ENCODE assay signal across 15 cellular contexts in genomic region chr16:87412371-87412995, GRCh38. TPM values are rescaled to one million over a fixed set of nuclear protein-coding genes. Genes with fewer than 3 reads are reported as not detected.
DNase-seq lines count a peak whose midpoint lies in the region; ATAC-seq and TF ChIP-seq lines count a peak whose summit lies in the region.
"Had no signal": no experiment of that assay in that cellular context is flagged by ENCODE, and none has a peak within 500 bp of the region (broad histone marks: within the 10 kb centered on the region; RNA-seq: fewer than 3 reads in every experiment).

No MANE protein-coding gene starts in this region.

- H3K4me2 ChIP-seq in mesenchymal stem cell (ENCODE audit: low read length, poor library complexity, severe bottlenecking) = no peak overlapping the region
- no peak overlapping the region for H3K4me2 ChIP-seq in trophoblast cell (ENCODE audit: low read length)
- H3K4me2 ChIP-seq: BLaER1, GM23338 had no signal

- no peak overlapping the region for H3K23ac ChIP-seq in mesenchymal stem cell (ENCODE audit: low read length in 2 of 2)
- no peak overlapping the region for H3K23ac ChIP-seq in trophoblast cell (ENCODE audit: low read length)

- H3K27me3 ChIP-seq in endodermal cell (ENCODE audit: control insufficient read depth, insufficient read depth, low read length, poor library complexity, severe bottlenecking) (no peaks in the 10 kb centered on the region), mesenchymal stem cell (ENCODE audit: control insufficient read depth in 1 of 2, insufficient read depth in 1 of 2, low read length in 2 of 2) (no peaks in the 10 kb centered on the region), trophoblast cell (ENCODE audit: insufficient read depth, low read length) (no peaks in the 10 kb centered on the region)
- H3K27me3 ChIP-seq: BLaER1 had no signal

- no peak overlapping the region for H4K12ac ChIP-seq in trophoblast cell (ENCODE audit: low read depth, low read length)

- CTCF ChIA-PET in Calu3 (lab: Charles Lee) = interaction anchor here (0.9 to 1.1 kb wide), 2 partner anchors 8 to 31 kb away, joined by 3 to 4 read pairs; no protein-coding TSS in a partner anchor

- H3K27ac Mint-ChIP-seq in Calu3 (ENCODE audit: unreplicated experiment) = no peak overlapping the region
- no peak overlapping the region for H3K27ac Mint-ChIP-seq in endodermal cell
- H3K27ac Mint-ChIP-seq: GM23338 had no signal

- H3K79me1 ChIP-seq in mesenchymal stem cell (replicated peaks; ENCODE audit: low read length, poor library complexity, severe bottlenecking) = peaks cover 47% of the 10 kb centered on the region
- no peaks in the 10 kb centered on the region for H3K79me1 ChIP-seq in trophoblast cell (ENCODE audit: low read length)

- no peaks in the 10 kb centered on the region for H3K4me1 ChIP-seq in endodermal cell (ENCODE audit: control insufficient read depth, insufficient read depth, low read length)
- H3K4me1 ChIP-seq in mesenchymal stem cell (ENCODE audit: control insufficient read depth, insufficient read depth, low read depth, low read length) = peaks cover 2% of the 10 kb centered on the region
- H3K4me1 ChIP-seq in trophoblast cell (ENCODE audit: control insufficient read depth in 1 of 2, insufficient read depth in 2 of 2, low read length in 2 of 2) = no peaks in the 10 kb centered on the region
- H3K4me1 ChIP-seq: BLaER1 had no signal

- no peak overlapping the region for H2AK5ac ChIP-seq in mesenchymal stem cell (ENCODE audit: low read length, severe bottlenecking)
- H2AK5ac ChIP-seq in trophoblast cell (ENCODE audit: low read length) = no peak overlapping the region

- H2BK15ac ChIP-seq in mesenchymal stem cell (ENCODE audit: low read depth, poor library complexity, severe bottlenecking) = no peak overlapping the region

- TF ChIP-seq CTCF in Calu3 (IDR thresholded peaks at IDR 0.05; ENCODE audit: unreplicated experiment) = no peak
- no peak for TF ChIP-seq CTCF in endodermal cell (conservative IDR thresholded peaks at IDR 0.05)

- H3K27me3 Mint-ChIP-seq in Calu3 (ENCODE audit: unreplicated experiment) = no peaks in the 10 kb centered on the region
- no peaks in the 10 kb centered on the region for H3K27me3 Mint-ChIP-seq in endodermal cell (ENCODE audit: insufficient read depth)

- no peak overlapping the region for H3K9ac ChIP-seq in endodermal cell (ENCODE audit: extremely low read depth, low read length, poor library complexity, severe bottlenecking)
- no peak overlapping the region for H3K9ac ChIP-seq in mesenchymal stem cell (ENCODE audit: low read length)
- H3K9ac ChIP-seq in trophoblast cell (ENCODE audit: low read length) = no peak overlapping the region
- H3K9ac ChIP-seq: BLaER1 had no signal

- H3K27ac ChIP-seq in endodermal cell (ENCODE audit: low read depth, low read length) (no peak overlapping the region), mesenchymal stem cell (ENCODE audit: low read length, poor library complexity, severe bottlenecking) (no peak overlapping the region), trophoblast cell (ENCODE audit: low read depth, low read length) (no peak overlapping the region)
- H3K27ac ChIP-seq: BLaER1 had no signal

- H3K18ac ChIP-seq in mesenchymal stem cell (ENCODE audit: low read depth in 1 of 2, low read length in 2 of 2) = no peak overlapping the region
- no peak overlapping the region for H3K18ac ChIP-seq in trophoblast cell (ENCODE audit: low read length)

- no peaks in the 10 kb centered on the region for H3K9me3 ChIP-seq in endodermal cell (ENCODE audit: control insufficient read depth, low read length)
- H3K9me3 ChIP-seq in mesenchymal stem cell (ENCODE audit: control insufficient read depth, low read length) = no peaks in the 10 kb centered on the region
- no peaks in the 10 kb centered on the region for H3K9me3 ChIP-seq in trophoblast cell (ENCODE audit: insufficient read depth, low read depth, low read length)
- H3K9me3 ChIP-seq: BLaER1, Caco-2 had no signal

- H2BK120ac ChIP-seq in mesenchymal stem cell (ENCODE audit: low read depth, low read length) (no peak overlapping the region), trophoblast cell (ENCODE audit: insufficient read depth, low read length, poor library complexity) (no peak overlapping the region)

- DNase-seq in Calu3 = no peak
- peak; percentile 13 for DNase-seq in endodermal cell
- no peak for DNase-seq in mesenchymal stem cell
- DNase-seq in trophoblast cell = no peak
- no peak for DNase-seq in AML-193 (lab: John Stamatoyannopoulos, UW)
- no peak for DNase-seq in NCI-H2196 (lab: John Stamatoyannopoulos, UW; ENCODE audit: unreplicated experiment)
- DNase-seq in stimulated activated CD4-positive, alpha-beta T cell treated with anti-CD3 and anti-CD28 coated beads, Interleukin-2, amount 100 ng/mL, for 24 hours = no peak
- DNase-seq: Caco-2; CD8-positive, alpha-beta memory T cell; DMS53; GF-D8; H9 had no signal

- H3K36me3 ChIP-seq in endodermal cell (ENCODE audit: control insufficient read depth, insufficient read depth, low read length) = peaks cover 67% of the 10 kb centered on the region
- peaks cover 71 to 95% of the 10 kb centered on the region in 2 experiments for H3K36me3 ChIP-seq in mesenchymal stem cell (ENCODE audit: control insufficient read depth in 1 of 2, insufficient read depth in 2 of 2, low read depth in 1 of 2, low read length in 2 of 2)
- H3K36me3 ChIP-seq in trophoblast cell (ENCODE audit: control insufficient read depth in 1 of 2, insufficient read depth in 2 of 2, low read length in 2 of 2) = peaks cover 54 to 61% of the 10 kb centered on the region in 2 experiments

- H2BK12ac ChIP-seq in mesenchymal stem cell (ENCODE audit: low read length in 2 of 2) (no peak overlapping the region), trophoblast cell (ENCODE audit: low read length) (no peak overlapping the region)

- H4K91ac ChIP-seq in mesenchymal stem cell (ENCODE audit: low read length) (peak overlapping the region; percentile 71), trophoblast cell (ENCODE audit: low read depth, low read length) (no peak overlapping the region)

- no peak overlapping the region for H4K8ac ChIP-seq in mesenchymal stem cell (ENCODE audit: low read length)
- H4K8ac ChIP-seq in trophoblast cell (ENCODE audit: low read depth, low read length) = no peak overlapping the region

- H3K9me3 Mint-ChIP-seq in Calu3 (ENCODE audit: low read depth, unreplicated experiment) (no peaks in the 10 kb centered on the region), endodermal cell (no peaks in the 10 kb centered on the region)
- H3K9me3 Mint-ChIP-seq: CD8-positive, alpha-beta memory T cell; GM23338; H9 had no signal

- 91 to 94% methylated on average over 25 to 31 of the region's 31 CpGs for WGBS in endodermal cell (ENCODE audit: insufficient coverage in 1 of 2, insufficient read length in 1 of 2), 2 experiments
- WGBS in mesenchymal stem cell = 92% methylated on average over 31 of the region's 31 CpGs
- no CpG with 5 or more reads among the region's 31 CpGs for WGBS in trophoblast cell (ENCODE audit: extremely low coverage, insufficient coverage, insufficient read length)

- intact Hi-C loops in Calu3 (cut with micrococcal nuclease; ENCODE audit: unreplicated experiment) = loop anchor here (10.0 kb wide), 1 partner anchor 162 kb away; no protein-coding TSS in a partner anchor

- H3K36me3 Mint-ChIP-seq in Calu3 (ENCODE audit: insufficient read depth, unreplicated experiment) = peaks cover 80% of the 10 kb centered on the region
- peaks cover 57% of the 10 kb centered on the region for H3K36me3 Mint-ChIP-seq in endodermal cell (ENCODE audit: low read depth)

- H3K4me3 Mint-ChIP-seq in Calu3 (ENCODE audit: low read depth, unreplicated experiment) = no peak overlapping the region
- H3K4me3 Mint-ChIP-seq in endodermal cell = no peak overlapping the region
- H3K4me3 Mint-ChIP-seq: CD8-positive, alpha-beta memory T cell; GM23338; H9 had no signal

- no peak overlapping the region for H3K4ac ChIP-seq in mesenchymal stem cell (ENCODE audit: low read depth in 1 of 2, low read length in 2 of 2)
- H3K4ac ChIP-seq in trophoblast cell (ENCODE audit: low read depth, low read length) = no peak overlapping the region

- H3K79me2 ChIP-seq in trophoblast cell (ENCODE audit: control insufficient read depth, insufficient read depth, low read length, poor library complexity) = no peaks in the 10 kb centered on the region

- H3K4me3 ChIP-seq in endodermal cell (ENCODE audit: low read length) (no peak overlapping the region), mesenchymal stem cell (ENCODE audit: insufficient read depth in 1 of 2, low read depth in 1 of 2, low read length in 2 of 2) (no peak overlapping the region), trophoblast cell (ENCODE audit: low read depth, low read length) (peak overlapping the region; percentile 30)
- H3K4me3 ChIP-seq: BLaER1, GM23338 had no signal

- H3K4me1 Mint-ChIP-seq in Calu3 (ENCODE audit: low read depth, unreplicated experiment) = peaks cover 12% of the 10 kb centered on the region
- H3K4me1 Mint-ChIP-seq in endodermal cell = peaks cover 8% of the 10 kb centered on the region
- H3K4me1 Mint-ChIP-seq: CD8-positive, alpha-beta memory T cell; H9 had no signal

- H2BK5ac ChIP-seq in mesenchymal stem cell (ENCODE audit: low read depth, low read length, poor library complexity, severe bottlenecking) = no peak overlapping the region
- no peak overlapping the region for H2BK5ac ChIP-seq in trophoblast cell (ENCODE audit: low read depth, low read length, poor library complexity)

- H2AFZ ChIP-seq in mesenchymal stem cell (ENCODE audit: low read depth, low read length) (no peak overlapping the region), trophoblast cell (ENCODE audit: insufficient read depth, low read length, poor library complexity) (no peak overlapping the region)
- H2AFZ ChIP-seq: GM23338 had no signal

- ATAC-seq in HG03196 (IDR thresholded peaks at IDR 0.05; ENCODE audit: unreplicated experiment) = no peak

- TSS peak; percentile 17 for BruUV-seq in Calu3 (replicated peaks; lab: Mats Ljungman, UMichigan)

- H3K14ac ChIP-seq in mesenchymal stem cell (ENCODE audit: low read length in 2 of 2) = no peak overlapping the region
- H3K14ac ChIP-seq in trophoblast cell (ENCODE audit: low read length) = no peak overlapping the region

RNA-seq across cellular contexts. Expression of gene MAP1LC3B, which starts 20.3 kb away (rescaled TPM):
- 70.3 and 71.5 TPM in 2 replicates for total RNA-seq in Calu3 (2022)
- 10 to 100 TPM; 56.4 to 62.4 TPM for total RNA-seq in endodermal cell
- polyA plus RNA-seq in endodermal cell (2013, experiment 1 of 2) = 67.5 TPM
- 73.4 TPM for polyA plus RNA-seq in endodermal cell (2013, experiment 2 of 2)
- polyA plus RNA-seq in mesenchymal stem cell (2013, experiment 1 of 2) = 102 TPM
- polyA plus RNA-seq in mesenchymal stem cell (2013, experiment 2 of 2) = 105 TPM
- 81.7 and 82.7 TPM in 2 replicates for polyA plus RNA-seq in trophoblast cell (2013)

RNA-seq across cellular contexts. Expression of gene FBXO31, which starts 28.9 kb away (rescaled TPM):
- 40.4 and 43.7 TPM in 2 replicates for total RNA-seq in Calu3 (2022)
- 10 to 100 TPM; 18.6 to 22.1 TPM for total RNA-seq in endodermal cell
- 13.4 TPM for polyA plus RNA-seq in endodermal cell (2013, experiment 1 of 2)
- polyA plus RNA-seq in endodermal cell (2013, experiment 2 of 2) = 9.5 TPM
- 14.6 TPM for polyA plus RNA-seq in mesenchymal stem cell (2013, experiment 1 of 2)
- 15.2 TPM for polyA plus RNA-seq in mesenchymal stem cell (2013, experiment 2 of 2)
- 7.8 TPM in 2 replicates for polyA plus RNA-seq in trophoblast cell (2013)
